13 cellular contexts compared by ENCODE assay signal in genomic region chr15:92665100-92665555, GRCh38. TPM values are rescaled to one million over a fixed set of nuclear protein-coding genes. Genes with fewer than 3 reads are reported as not detected.
A peak's percentile ranks its signal among the peaks of the same experiment; 100 is the strongest.
DNase-seq lines count a peak whose midpoint lies in the region; ATAC-seq and TF ChIP-seq lines count a peak whose summit lies in the region.
"Had no signal": no experiment of that assay in that cellular context is flagged by ENCODE, and none has a peak within 500 bp of the region (broad histone marks: within the 10 kb centered on the region; RNA-seq: fewer than 3 reads in every experiment).

No MANE protein-coding gene starts in this region.

- H3K27ac ChIP-seq in MM.1S (ENCODE audit: low read length) (peak overlapping the region; percentile 83), neural progenitor cell (no peak overlapping the region)
- H3K27ac ChIP-seq: BLaER1 treated with 17β-estradiol and CSF1 and Interleukin-3, amounts not matched to agents 10 nM and 100 nM had no signal

- no peak overlapping the region for H3K27ac Mint-ChIP-seq in neural progenitor cell
- H3K27ac Mint-ChIP-seq: activated naive CD4-positive, alpha-beta T cell treated with anti-CD3 and anti-CD28 coated beads, Interleukin-2, amount 50 U/mL, for 72 hours; WTC11 had no signal

- no peak overlapping the region for H3K4me3 Mint-ChIP-seq in neural progenitor cell
- H3K4me3 Mint-ChIP-seq: WTC11 had no signal

- H3K4me3 ChIP-seq in AG10803 (ENCODE audit: low read length) (no peak overlapping the region), MM.1S (ENCODE audit: low read length) (peak overlapping the region; percentile 25), neural progenitor cell (no peak overlapping the region)
- H3K4me3 ChIP-seq: BLaER1 treated with 17β-estradiol and CSF1 and Interleukin-3, amounts not matched to agents 10 nM and 100 nM had no signal

- peak overlapping the region; percentile 48 for H3K9ac ChIP-seq in MM.1S (ENCODE audit: low read length)
- no peak overlapping the region for H3K9ac ChIP-seq in neural progenitor cell
- H3K9ac ChIP-seq: BLaER1 treated with 17β-estradiol and CSF1 and Interleukin-3, amounts not matched to agents 10 nM and 100 nM had no signal

- DNase-seq in AG10803 (ENCODE audit: low read depth) (peak; percentile 16), MM.1S (peak; percentile 87), fibroblast of gingiva (ENCODE audit: low read depth) (peak; percentile 6), neural progenitor cell (ENCODE audit: low spot score) (no peak), GM13977 (ENCODE audit: low spot score) (no peak), NAMALWA (ENCODE audit: low spot score) (no peak), NCI-H1105 (lab: John Stamatoyannopoulos, UW) (no peak)
- DNase-seq: NCI-H510A treated with DMSO at 0.1 percent for 48 hours, occipital lobe had no signal

- H2AFZ ChIP-seq in MM.1S (ENCODE audit: low read length) (peak overlapping the region; percentile 57), neural progenitor cell (replicated peaks) (peak overlapping the region; percentile 81)

- H3K4me1 ChIP-seq in MM.1S (ENCODE audit: low read length), result peaks cover 36% of the 10 kb centered on the region
- peaks cover 35% of the 10 kb centered on the region for H3K4me1 ChIP-seq in neural progenitor cell

- H3K27me3 ChIP-seq in MM.1S (replicated peaks; ENCODE audit: insufficient read depth, low read length) (no peaks in the 10 kb centered on the region), neural progenitor cell (no peaks in the 10 kb centered on the region)
- H3K27me3 ChIP-seq: BLaER1 treated with 17β-estradiol and CSF1 and Interleukin-3, amounts not matched to agents 10 nM and 100 nM had no signal

- H3K79me2 ChIP-seq in MM.1S (ENCODE audit: low read length), result no peaks in the 10 kb centered on the region
- H3K79me2 ChIP-seq in neural progenitor cell (ENCODE audit: low read depth), result no peaks in the 10 kb centered on the region

- H3K27me3 Mint-ChIP-seq in neural progenitor cell (ENCODE audit: insufficient read depth, low read depth), result no peaks in the 10 kb centered on the region

- no peaks in the 10 kb centered on the region for H3K9me3 Mint-ChIP-seq in neural progenitor cell
- H3K9me3 Mint-ChIP-seq: activated naive CD4-positive, alpha-beta T cell treated with anti-CD3 and anti-CD28 coated beads, Interleukin-2, amount 50 U/mL, for 72 hours; WTC11 had no signal

- H3K4me2 ChIP-seq in MM.1S (ENCODE audit: low read depth, low read length), result peak overlapping the region; percentile 59
- H3K4me2 ChIP-seq in neural progenitor cell, result no peak overlapping the region

- H4K20me1 ChIP-seq in MM.1S (ENCODE audit: insufficient read depth, low read length), result no peaks in the 10 kb centered on the region
- H4K20me1 ChIP-seq in neural progenitor cell (ENCODE audit: low read depth), result no peaks in the 10 kb centered on the region
- H4K20me1 ChIP-seq: BLaER1 treated with 17β-estradiol and CSF1 and Interleukin-3, amounts not matched to agents 10 nM and 100 nM had no signal

- H3F3A ChIP-seq in MM.1S (ENCODE audit: insufficient read depth, low read length) (peaks cover 13% of the 10 kb centered on the region), neural progenitor cell (ENCODE audit: low read depth) (peaks cover 3% of the 10 kb centered on the region)

- no peak for ATAC-seq in HG03460 (IDR thresholded peaks at IDR 0.05; ENCODE audit: unreplicated experiment)
- ATAC-seq: activated naive CD4-positive, alpha-beta T cell treated with anti-CD3 and anti-CD28 coated beads, Interleukin-2, amount 50 U/mL, for 72 hours; WTC11 had no signal

- H3K36me3 Mint-ChIP-seq in neural progenitor cell, result no peaks in the 10 kb centered on the region
- H3K36me3 Mint-ChIP-seq: activated naive CD4-positive, alpha-beta T cell treated with anti-CD3 and anti-CD28 coated beads, Interleukin-2, amount 50 U/mL, for 72 hours; WTC11 had no signal

- in situ Hi-C loops in GM13977 (cut with MboI; ENCODE audit: low pct_unique_long_range_greater_than_20kb, low sequenced_read_pairs, unreplicated experiment), result no loop called here

- no peaks in the 10 kb centered on the region for H3K9me2 ChIP-seq in MM.1S (replicated peaks; ENCODE audit: insufficient read depth, low read length)

- TF ChIP-seq CTCF in AG10803 (conservative IDR thresholded peaks at IDR 0.05; ENCODE audit: low read length) (no peak), MM.1S (IDR thresholded peaks at IDR 0.05; ENCODE audit: low read length) (no peak), neural progenitor cell (IDR thresholded peaks at IDR 0.05) (no peak), GM13977 (IDR thresholded peaks at IDR 0.05; ENCODE audit: extremely low read depth, insufficient read depth, missing control alignments) (no peak)

- H3K36me3 ChIP-seq in MM.1S (replicated peaks; ENCODE audit: insufficient read depth, low read length) (no peaks in the 10 kb centered on the region), neural progenitor cell (no peaks in the 10 kb centered on the region)
- H3K36me3 ChIP-seq: BLaER1 treated with 17β-estradiol and CSF1 and Interleukin-3, amounts not matched to agents 10 nM and 100 nM had no signal

- H3K9me3 ChIP-seq in MM.1S (replicated peaks; ENCODE audit: insufficient read depth, low read length) (no peaks in the 10 kb centered on the region), neural progenitor cell (ENCODE audit: low read depth) (no peaks in the 10 kb centered on the region)
- H3K9me3 ChIP-seq: BLaER1 treated with 17β-estradiol and CSF1 and Interleukin-3, amounts not matched to agents 10 nM and 100 nM had no signal

- peaks cover 33% of the 10 kb centered on the region for H3K4me1 Mint-ChIP-seq in neural progenitor cell

RNA-seq across cellular contexts. Expression of gene FAM174B, which starts 9.6 kb away (rescaled TPM):
- total RNA-seq in neural progenitor cell (ENCODE audit: low replicate concordance), result 8.6 and 10.1 TPM in 2 replicates

Comparison
In these comparisons a context has a peak if more than half of its experiments do, and no peak if none do; other contexts are left out.
1. DNase-seq: peak in AG10803 (single experiment), MM.1S (single experiment) and fibroblast of gingiva (single experiment); none in neural progenitor cell (single experiment), GM13977 (single experiment), NAMALWA (single experiment) and NCI-H1105 (single experiment).